In genomic region chr20:41694796-41695195, GRCh38 we compare ENCODE assay signal across 17 cellular contexts.
DNase-seq lines count a peak whose midpoint lies in the region; ATAC-seq and TF ChIP-seq lines count a peak whose summit lies in the region.
"Had no signal": no experiment of that assay in that cellular context is flagged by ENCODE, and none has a peak within 500 bp of the region (broad histone marks: within the 10 kb centered on the region; RNA-seq: fewer than 3 reads in every experiment).

No MANE protein-coding gene starts in this region.

- peak; percentile 6 to 9 for DNase-seq in AML-193 (lab: John Stamatoyannopoulos, UW)
- no peak for DNase-seq in CD8-positive, alpha-beta T cell
- DNase-seq in OCI-M1 (lab: John Stamatoyannopoulos, UW), result peak; percentile 2
- DNase-seq in endothelial cell (ENCODE audit: low spot score), result no peak
- DNase-seq in omental fat pad (ENCODE audit: low spot score), result no peak
- DNase-seq in SW 1271 (lab: John Stamatoyannopoulos, UW), result no peak
- no peak for DNase-seq in SHP77 (lab: John Stamatoyannopoulos, UW)
- DNase-seq: CD8-positive, alpha-beta memory T cell; GDM1; HCEC 1CT; heart left ventricle; substantia nigra had no signal

- H3K27me3 ChIP-seq in CD8-positive, alpha-beta T cell (ENCODE audit: insufficient read depth, low read length), result no peaks in the 10 kb centered on the region
- H3K27me3 ChIP-seq: heart left ventricle had no signal

- no peak overlapping the region for H3K4me3 ChIP-seq in CD8-positive, alpha-beta T cell (ENCODE audit: low read depth, low read length)

- H3K36me3 ChIP-seq in CD8-positive, alpha-beta T cell (ENCODE audit: insufficient read depth, low read length), result no peaks in the 10 kb centered on the region
- H3K36me3 ChIP-seq: heart left ventricle had no signal

- no peak for ATAC-seq in CD8-positive, alpha-beta T cell
- no peak for ATAC-seq in omental fat pad (ENCODE audit: low FRiP score)
- ATAC-seq in GM21737 (IDR thresholded peaks at IDR 0.05; ENCODE audit: unreplicated experiment), result no peak
- ATAC-seq: heart left ventricle had no signal

- peak overlapping the region; percentile 47 for H3K27ac Mint-ChIP-seq in CD8-positive, alpha-beta T cell
- no peak overlapping the region for H3K27ac Mint-ChIP-seq in endothelial cell (ENCODE audit: unreplicated experiment)

- H3K27ac ChIP-seq in CD8-positive, alpha-beta T cell (ENCODE audit: low read depth, low read length), result no peak overlapping the region
- H3K27ac ChIP-seq: epithelial cell of prostate, heart left ventricle, HL-60 had no signal

- H3K4me1 Mint-ChIP-seq in CD8-positive, alpha-beta T cell (ENCODE audit: low read depth), result peaks cover 18% of the 10 kb centered on the region
- peaks cover 5% of the 10 kb centered on the region for H3K4me1 Mint-ChIP-seq in endothelial cell (ENCODE audit: unreplicated experiment)

- H3K4me1 ChIP-seq in CD8-positive, alpha-beta T cell (ENCODE audit: insufficient read depth, low read length), result peaks cover 10% of the 10 kb centered on the region

- H3K36me3 Mint-ChIP-seq in CD8-positive, alpha-beta T cell, result peaks cover 9% of the 10 kb centered on the region
- no peaks in the 10 kb centered on the region for H3K36me3 Mint-ChIP-seq in endothelial cell (ENCODE audit: low read depth, unreplicated experiment)

- H3K27me3 Mint-ChIP-seq in CD8-positive, alpha-beta T cell (ENCODE audit: low read depth), result peaks cover 3% of the 10 kb centered on the region
- no peaks in the 10 kb centered on the region for H3K27me3 Mint-ChIP-seq in endothelial cell (ENCODE audit: unreplicated experiment)

- POLR2A ChIA-PET in CD8-positive, alpha-beta T cell (lab: Charles Lee), result interaction anchor here (1.2 kb wide), 1 partner anchor 53 kb away, joined by 3 read pairs; no protein-coding TSS in a partner anchor

- H3K9me3 ChIP-seq in CD8-positive, alpha-beta T cell (ENCODE audit: low read length), result no peaks in the 10 kb centered on the region
- H3K9me3 ChIP-seq: heart left ventricle had no signal

- peak overlapping the region; percentile 87 for H3K4me3 Mint-ChIP-seq in CD8-positive, alpha-beta T cell
- H3K4me3 Mint-ChIP-seq in endothelial cell (ENCODE audit: unreplicated experiment), result peak overlapping the region; percentile 6

- intact Hi-C loops in CD8-positive, alpha-beta T cell (cut with DNase I, micrococcal nuclease), result loop anchor here (5.0 to 10.0 kb wide), 7 partner anchors 267 to 1900 kb away; partner anchors contain the start of genes IFT52 (in 1 of the 2), PLCG1 (in 1 of the 2), TOP1 (in 1 of the 2) and ZHX3 (in 1 of the 2)

- CTCF ChIA-PET in CD8-positive, alpha-beta T cell (lab: Charles Lee), result interaction anchor here (1.2 kb wide), 1 partner anchor 77 kb away, joined by 3 read pairs; the partner anchor contains the start of gene CHD6

- TF ChIP-seq CTCF in CD8-positive, alpha-beta T cell (IDR thresholded peaks at IDR 0.05), result no peak
- no peak for TF ChIP-seq CTCF in endothelial cell (IDR thresholded peaks at IDR 0.05; ENCODE audit: unreplicated experiment)
- TF ChIP-seq CTCF in omental fat pad (IDR thresholded peaks at IDR 0.05), result no peak

- no peaks in the 10 kb centered on the region for H3K9me3 Mint-ChIP-seq in CD8-positive, alpha-beta T cell
- no peaks in the 10 kb centered on the region for H3K9me3 Mint-ChIP-seq in endothelial cell (ENCODE audit: unreplicated experiment)
- H3K9me3 Mint-ChIP-seq: CD8-positive, alpha-beta memory T cell; neural crest cell; T-helper 1 cell treated with Interleukin-12 subunit alpha and Interleukin-12 subunit beta and Interleukin-4 antibody, amounts not matched to agents 30 μg/mL and 1 μg/mL, for 36 hours had no signal

Comparison
In these comparisons a context has a peak if more than half of its experiments do, and no peak if none do; other contexts are left out.
1. DNase-seq: peak in AML-193 (2 of 2) and OCI-M1 (single experiment); none in CD8-positive, alpha-beta T cell (0 of 7), endothelial cell (single experiment), omental fat pad (single experiment), SW 1271 (0 of 2) and SHP77 (0 of 2).